Comparison of ENCODE assay signal across 8 cellular contexts in genomic region chr14:105474478-105475268, GRCh38. TPM values are rescaled to one million over a fixed set of nuclear protein-coding genes. Genes with fewer than 3 reads are reported as not detected.
DNase-seq lines count a peak whose midpoint lies in the region; ATAC-seq and TF ChIP-seq lines count a peak whose summit lies in the region.

A gene with protein sequence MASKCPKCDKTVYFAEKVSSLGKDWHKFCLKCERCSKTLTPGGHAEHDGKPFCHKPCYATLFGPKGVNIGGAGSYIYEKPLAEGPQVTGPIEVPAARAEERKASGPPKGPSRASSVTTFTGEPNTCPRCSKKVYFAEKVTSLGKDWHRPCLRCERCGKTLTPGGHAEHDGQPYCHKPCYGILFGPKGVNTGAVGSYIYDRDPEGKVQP (plus strand): TSS chr14:105474821. CDS start chr14:105474863, 42 bp downstream.

- H3K27ac ChIP-seq in C4-2B (peak within 1 kb of the TSS; percentile 84), HCT116 (ENCODE audit: low read depth, low read length) (peak within 1 kb of the TSS; percentile 83), liver (ENCODE audit: low read depth in 1 of 2, low read length in 2 of 2) (peak within 1 kb of the TSS; percentile 88 to 94), stomach smooth muscle (ENCODE audit: low read length) (peak within 1 kb of the TSS; percentile 69)

- DNase-seq in HCT116 (ENCODE audit: low read depth, low spot score) (no peak), SK-MEL-5 (ENCODE audit: low read depth, low spot score) (peak; percentile 30), dermis microvascular lymphatic vessel endothelial cell (ENCODE audit: low read depth in 2 of 2) (peak in 1 of 2 donors; percentile 67), cortex of kidney (lab: John Stamatoyannopoulos, UW) (no peak)

- in situ Hi-C loops in SK-MEL-5 (cut with HindIII; ENCODE audit: low pct_unique_long_range_greater_than_20kb, low sequenced_read_pairs) = no loop called here

- WGBS in liver = 1% methylated on average over 118 of the region's 118 CpGs

- H4K20me1 ChIP-seq in HCT116 (ENCODE audit: insufficient read depth) = no peaks in the 10 kb centered on the region

- no peak within 1 kb of the TSS for H2AFZ ChIP-seq in HCT116 (ENCODE audit: low read depth, low read length, poor library complexity, severe bottlenecking)

- CTCF ChIA-PET in HCT116 (lab: Charles Lee) = no interaction called here

- peak within 1 kb of the TSS; percentile 97 for H3K4me2 ChIP-seq in HCT116 (ENCODE audit: low read length)

- TF ChIP-seq CTCF in C4-2B (conservative IDR thresholded peaks at IDR 0.05) (no peak), HCT116 (IDR thresholded peaks at IDR 0.05 in 2 of 3, conservative IDR thresholded peaks at IDR 0.05 in 1 of 3; ENCODE audit: borderline replicate concordance in 1 of 3, insufficient read depth in 1 of 3, low read depth in 2 of 3, low read length in 2 of 3) (no peak), liver (IDR thresholded peaks at IDR 0.05; ENCODE audit: low read depth, low read length, missing input control) (no peak)

- H3K9me2 ChIP-seq in HCT116 (ENCODE audit: insufficient read depth) = no peaks in the 10 kb centered on the region

- H3K9ac ChIP-seq in HCT116 (ENCODE audit: low read length) (peak within 1 kb of the TSS; percentile 68), liver (ENCODE audit: low read depth in 1 of 2, low read length in 2 of 2) (peak within 1 kb of the TSS in 1 of 2 donors; percentile 64), stomach smooth muscle (ENCODE audit: low read length in 2 of 2) (peak within 1 kb of the TSS; percentile 53 to 58)

- TF ChIP-seq RAD21 in HCT116 (IDR thresholded peaks at IDR 0.05; ENCODE audit: low read depth) (no peak), liver (IDR thresholded peaks at IDR 0.05) (no peak)

- peak within 1 kb of the TSS; percentile 48 to 66 for H3K4me3 ChIP-seq in HCT116 (replicated peaks in 1 of 2; ENCODE audit: low read depth in 1 of 2, low read length in 2 of 2)
- peak within 1 kb of the TSS; percentile 32 to 84 (median 45) for H3K4me3 ChIP-seq in liver (ENCODE audit: low read depth in 1 of 3, low read length in 3 of 3)
- peak within 1 kb of the TSS; percentile 54 to 81 for H3K4me3 ChIP-seq in stomach smooth muscle (ENCODE audit: low read length in 2 of 2)

- H3K36me3 ChIP-seq in HCT116 (ENCODE audit: control insufficient read depth in 1 of 2, insufficient read depth in 2 of 2, low read length in 2 of 2) (no peaks in the 10 kb centered on the region; a peak in 1 of 4 replicates), liver (ENCODE audit: control insufficient read depth in 4 of 4, insufficient read depth in 3 of 4, low read depth in 1 of 4, low read length in 3 of 4) (peaks cover 0 to 6% (median 0%) of the 10 kb centered on the region in 4 donors), stomach smooth muscle (ENCODE audit: control insufficient read depth in 2 of 2, insufficient read depth in 2 of 2, low read length in 2 of 2) (peaks cover 0 to under 1% of the 10 kb centered on the region in 2 donors)

- ATAC-seq in HCT116 = peak; percentile 64
- no peak for ATAC-seq in HG03378 (IDR thresholded peaks at IDR 0.05; ENCODE audit: unreplicated experiment)

- no TSS peak for BruUV-seq in HCT116 (replicated peaks; lab: Mats Ljungman, UMichigan)

- POLR2A ChIA-PET in HCT116 (lab: Charles Lee) = no interaction called here

- H3K27me3 ChIP-seq in HCT116 (ENCODE audit: insufficient read depth, low read length) (no peaks in the 10 kb centered on the region), liver (ENCODE audit: control insufficient read depth in 4 of 4, insufficient read depth in 4 of 4, low read length in 3 of 4) (no peaks in the 10 kb centered on the region), stomach smooth muscle (ENCODE audit: control insufficient read depth in 1 of 2, insufficient read depth in 2 of 2, low read length in 2 of 2) (peaks cover 0 to 3% of the 10 kb centered on the region in 2 donors)

- RAD21 ChIA-PET in HCT116 (lab: Charles Lee; ENCODE audit: low non-redundant PET in 1 of 2, low total read pairs in 2 of 2, uncharacterized antibody in 2 of 2, unreplicated experiment in 2 of 2) = no interaction called here

- no peaks in the 10 kb centered on the region for H3K79me2 ChIP-seq in HCT116 (ENCODE audit: insufficient read depth, low read length)

- no peak for TF ChIP-seq POLR2A in HCT116 (IDR thresholded peaks at IDR 0.05; ENCODE audit: borderline replicate concordance, extremely low read depth, insufficient read depth, insufficient read length)

- intact Hi-C loops in HCT116 (cut with micrococcal nuclease) = no loop called here

- H3K4me1 ChIP-seq in HCT116 (ENCODE audit: control insufficient read depth in 1 of 2, insufficient read depth in 2 of 2, low read length in 2 of 2) (peaks cover 21 to 27% of the 10 kb centered on the region in 2 experiments), liver (ENCODE audit: control insufficient read depth in 4 of 4, insufficient read depth in 4 of 4, low read length in 3 of 4) (peaks cover 27 to 50% (median 38%) of the 10 kb centered on the region in 4 donors), stomach smooth muscle (ENCODE audit: control insufficient read depth, insufficient read depth, low read length) (peaks cover 56% of the 10 kb centered on the region)

- H3K9me3 ChIP-seq in HCT116 (ENCODE audit: control insufficient read depth in 1 of 2, insufficient read depth in 1 of 2, low read depth in 1 of 2, low read length in 2 of 2) = no peaks in the 10 kb centered on the region
- H3K9me3 ChIP-seq in liver (ENCODE audit: control insufficient read depth in 4 of 4, low read length in 3 of 4) = no peaks in the 10 kb centered on the region
- no peaks in the 10 kb centered on the region for H3K9me3 ChIP-seq in stomach smooth muscle (ENCODE audit: control insufficient read depth in 2 of 2, low read length in 2 of 2)

TF ChIP-seq in HCT116, 20 proteins besides CTCF, POLR2A, EP300 and RAD21:
- TF ChIP-seq ELF1 (IDR thresholded peaks at IDR 0.05; ENCODE audit: borderline replicate concordance, low read depth) = no peak
- TF ChIP-seq, protein P1, sequence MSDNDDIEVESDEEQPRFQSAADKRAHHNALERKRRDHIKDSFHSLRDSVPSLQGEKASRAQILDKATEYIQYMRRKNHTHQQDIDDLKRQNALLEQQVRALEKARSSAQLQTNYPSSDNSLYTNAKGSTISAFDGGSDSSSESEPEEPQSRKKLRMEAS (IDR thresholded peaks at IDR 0.05) = no peak
- TF ChIP-seq FOSL1 (IDR thresholded peaks at IDR 0.05; ENCODE audit: low read depth) = no peak
- no peak for TF ChIP-seq YY1 (IDR thresholded peaks at IDR 0.05; ENCODE audit: extremely low read depth, insufficient replicate concordance, low read depth, low read length)
- no peak for TF ChIP-seq SIN3A (IDR thresholded peaks at IDR 0.05; ENCODE audit: low read depth)
- TF ChIP-seq CBX3 (IDR thresholded peaks at IDR 0.05; ENCODE audit: low read depth) = no peak
- no peak for TF ChIP-seq SRF (IDR thresholded peaks at IDR 0.05; ENCODE audit: low read depth)
- no peak for TF ChIP-seq TCF7L2 (IDR thresholded peaks at IDR 0.05; ENCODE audit: borderline replicate concordance, extremely low read depth, insufficient read depth, insufficient read length)
- TF ChIP-seq EZH2 (IDR thresholded peaks at IDR 0.05) = no peak

TF ChIP-seq in liver, 16 proteins besides CTCF, POLR2A, EP300 and RAD21 (continues in another document):
- TF ChIP-seq HNF4G (IDR thresholded peaks at IDR 0.05) = no peak
- TF ChIP-seq REST (IDR thresholded peaks at IDR 0.05) = no peak
- TF ChIP-seq YY1 (IDR thresholded peaks at IDR 0.05) = no peak
- no peak for TF ChIP-seq EGR1 (IDR thresholded peaks at IDR 0.05; ENCODE audit: low read depth in 2 of 2)
- TF ChIP-seq GABPA (IDR thresholded peaks at IDR 0.05 in 1 of 2, conservative IDR thresholded peaks at IDR 0.05 in 1 of 2) = no peak
- TF ChIP-seq HNF4A (conservative IDR thresholded peaks at IDR 0.05) = no peak
- TF ChIP-seq, protein P1 (IDR thresholded peaks at IDR 0.05) = no peak
- TF ChIP-seq RXRA (IDR thresholded peaks at IDR 0.05) = no peak
- TF ChIP-seq, protein P2, sequence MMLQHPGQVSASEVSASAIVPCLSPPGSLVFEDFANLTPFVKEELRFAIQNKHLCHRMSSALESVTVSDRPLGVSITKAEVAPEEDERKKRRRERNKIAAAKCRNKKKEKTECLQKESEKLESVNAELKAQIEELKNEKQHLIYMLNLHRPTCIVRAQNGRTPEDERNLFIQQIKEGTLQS (IDR thresholded peaks at IDR 0.05) = no peak
- TF ChIP-seq FOXA2 (IDR thresholded peaks at IDR 0.05) = no peak
- TF ChIP-seq NR2F2 (IDR thresholded peaks at IDR 0.05) = no peak

RNA-seq across cellular contexts. Expression of the gene that starts here (rescaled TPM):
- total RNA-seq in HCT116 (2021; ENCODE audit: unreplicated experiment) = 31.1 TPM
- polyA plus RNA-seq in HCT116 (2012) = 37.8 and 43.3 TPM in 2 replicates
- 0.80 and 0.87 TPM in 2 replicates for total RNA-seq in SK-MEL-5 (2014; rRNA removed; shearing (Covaris generic))
- polyA plus RNA-seq in SK-MEL-5 (2015; cell fraction: cytosol; rRNA removed) = 5.5 and 6.7 TPM in 2 replicates
- 1.2 and 3.5 TPM in 2 replicates for polyA plus RNA-seq in SK-MEL-5 (2015; cell fraction: nucleus; rRNA removed)
- total RNA-seq in dermis microvascular lymphatic vessel endothelial cell = 137 and 173 TPM in 2 replicates
- total RNA-seq in liver = 10 to 100 TPM in 1 of 2 donors, 1 to 10 TPM in 1; 4.3 to 10.9 TPM
- 10 to 100 TPM; 30.6 to 40.0 TPM for polyA plus RNA-seq in liver
